Comparison of ENCODE assay signal across 1 cellular context in the genomic region with DNA sequence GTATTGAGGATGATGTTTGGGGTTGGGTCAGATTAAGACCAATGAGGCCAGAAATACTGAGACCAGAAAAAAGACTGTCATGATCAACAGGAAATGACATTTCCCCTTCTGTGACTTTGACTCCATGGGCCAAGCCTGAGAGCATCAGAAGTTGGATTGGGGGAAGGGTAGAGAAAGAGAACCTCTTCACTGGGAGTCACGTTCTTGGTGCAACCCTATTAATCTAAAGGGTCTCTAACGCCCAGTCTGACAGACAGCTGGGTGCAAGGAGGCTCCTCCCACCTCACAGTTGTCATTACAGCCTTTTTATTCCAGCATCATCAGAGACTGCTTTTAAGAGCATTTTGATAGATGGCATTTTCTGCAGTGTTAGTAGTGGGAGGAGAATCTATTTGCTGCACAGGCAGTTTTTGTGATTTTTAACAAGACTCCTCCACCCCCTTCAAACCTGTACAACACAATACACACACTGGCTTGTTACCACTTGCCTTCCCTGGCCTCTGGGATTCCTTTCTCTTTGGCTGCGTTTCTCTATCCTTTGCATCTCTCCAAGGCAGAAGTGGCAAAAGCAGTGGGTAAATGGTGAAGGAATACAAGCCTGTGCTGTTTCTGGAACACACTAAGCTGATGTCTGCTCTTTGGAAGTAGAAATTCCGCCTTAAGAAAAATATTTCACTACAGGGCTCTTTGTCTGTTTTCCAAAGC.
TF ChIP-seq lines count a peak whose summit lies in the region.

No MANE protein-coding gene starts in this region.

TF ChIP-seq in WTC11, 78 proteins besides CTCF, POLR2A, EP300 and RAD21 (continued from another document):
- TF ChIP-seq SOX15 (CRISPR knock-in tag; IDR thresholded peaks at IDR 0.05), result no peak
- TF ChIP-seq, protein P1, sequence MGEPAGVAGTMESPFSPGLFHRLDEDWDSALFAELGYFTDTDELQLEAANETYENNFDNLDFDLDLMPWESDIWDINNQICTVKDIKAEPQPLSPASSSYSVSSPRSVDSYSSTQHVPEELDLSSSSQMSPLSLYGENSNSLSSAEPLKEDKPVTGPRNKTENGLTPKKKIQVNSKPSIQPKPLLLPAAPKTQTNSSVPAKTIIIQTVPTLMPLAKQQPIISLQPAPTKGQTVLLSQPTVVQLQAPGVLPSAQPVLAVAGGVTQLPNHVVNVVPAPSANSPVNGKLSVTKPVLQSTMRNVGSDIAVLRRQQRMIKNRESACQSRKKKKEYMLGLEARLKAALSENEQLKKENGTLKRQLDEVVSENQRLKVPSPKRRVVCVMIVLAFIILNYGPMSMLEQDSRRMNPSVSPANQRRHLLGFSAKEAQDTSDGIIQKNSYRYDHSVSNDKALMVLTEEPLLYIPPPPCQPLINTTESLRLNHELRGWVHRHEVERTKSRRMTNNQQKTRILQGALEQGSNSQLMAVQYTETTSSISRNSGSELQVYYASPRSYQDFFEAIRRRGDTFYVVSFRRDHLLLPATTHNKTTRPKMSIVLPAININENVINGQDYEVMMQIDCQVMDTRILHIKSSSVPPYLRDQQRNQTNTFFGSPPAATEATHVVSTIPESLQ (CRISPR knock-in tag; IDR thresholded peaks at IDR 0.05), result no peak
- no peak for TF ChIP-seq MXD4 (CRISPR knock-in tag; IDR thresholded peaks at IDR 0.05; ENCODE audit: borderline replicate concordance)
- TF ChIP-seq, protein P2, sequence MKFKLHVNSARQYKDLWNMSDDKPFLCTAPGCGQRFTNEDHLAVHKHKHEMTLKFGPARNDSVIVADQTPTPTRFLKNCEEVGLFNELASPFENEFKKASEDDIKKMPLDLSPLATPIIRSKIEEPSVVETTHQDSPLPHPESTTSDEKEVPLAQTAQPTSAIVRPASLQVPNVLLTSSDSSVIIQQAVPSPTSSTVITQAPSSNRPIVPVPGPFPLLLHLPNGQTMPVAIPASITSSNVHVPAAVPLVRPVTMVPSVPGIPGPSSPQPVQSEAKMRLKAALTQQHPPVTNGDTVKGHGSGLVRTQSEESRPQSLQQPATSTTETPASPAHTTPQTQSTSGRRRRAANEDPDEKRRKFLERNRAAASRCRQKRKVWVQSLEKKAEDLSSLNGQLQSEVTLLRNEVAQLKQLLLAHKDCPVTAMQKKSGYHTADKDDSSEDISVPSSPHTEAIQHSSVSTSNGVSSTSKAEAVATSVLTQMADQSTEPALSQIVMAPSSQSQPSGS (CRISPR knock-in tag; IDR thresholded peaks at IDR 0.05; ENCODE audit: borderline replicate concordance, low read depth), result no peak
- TF ChIP-seq, protein P3, sequence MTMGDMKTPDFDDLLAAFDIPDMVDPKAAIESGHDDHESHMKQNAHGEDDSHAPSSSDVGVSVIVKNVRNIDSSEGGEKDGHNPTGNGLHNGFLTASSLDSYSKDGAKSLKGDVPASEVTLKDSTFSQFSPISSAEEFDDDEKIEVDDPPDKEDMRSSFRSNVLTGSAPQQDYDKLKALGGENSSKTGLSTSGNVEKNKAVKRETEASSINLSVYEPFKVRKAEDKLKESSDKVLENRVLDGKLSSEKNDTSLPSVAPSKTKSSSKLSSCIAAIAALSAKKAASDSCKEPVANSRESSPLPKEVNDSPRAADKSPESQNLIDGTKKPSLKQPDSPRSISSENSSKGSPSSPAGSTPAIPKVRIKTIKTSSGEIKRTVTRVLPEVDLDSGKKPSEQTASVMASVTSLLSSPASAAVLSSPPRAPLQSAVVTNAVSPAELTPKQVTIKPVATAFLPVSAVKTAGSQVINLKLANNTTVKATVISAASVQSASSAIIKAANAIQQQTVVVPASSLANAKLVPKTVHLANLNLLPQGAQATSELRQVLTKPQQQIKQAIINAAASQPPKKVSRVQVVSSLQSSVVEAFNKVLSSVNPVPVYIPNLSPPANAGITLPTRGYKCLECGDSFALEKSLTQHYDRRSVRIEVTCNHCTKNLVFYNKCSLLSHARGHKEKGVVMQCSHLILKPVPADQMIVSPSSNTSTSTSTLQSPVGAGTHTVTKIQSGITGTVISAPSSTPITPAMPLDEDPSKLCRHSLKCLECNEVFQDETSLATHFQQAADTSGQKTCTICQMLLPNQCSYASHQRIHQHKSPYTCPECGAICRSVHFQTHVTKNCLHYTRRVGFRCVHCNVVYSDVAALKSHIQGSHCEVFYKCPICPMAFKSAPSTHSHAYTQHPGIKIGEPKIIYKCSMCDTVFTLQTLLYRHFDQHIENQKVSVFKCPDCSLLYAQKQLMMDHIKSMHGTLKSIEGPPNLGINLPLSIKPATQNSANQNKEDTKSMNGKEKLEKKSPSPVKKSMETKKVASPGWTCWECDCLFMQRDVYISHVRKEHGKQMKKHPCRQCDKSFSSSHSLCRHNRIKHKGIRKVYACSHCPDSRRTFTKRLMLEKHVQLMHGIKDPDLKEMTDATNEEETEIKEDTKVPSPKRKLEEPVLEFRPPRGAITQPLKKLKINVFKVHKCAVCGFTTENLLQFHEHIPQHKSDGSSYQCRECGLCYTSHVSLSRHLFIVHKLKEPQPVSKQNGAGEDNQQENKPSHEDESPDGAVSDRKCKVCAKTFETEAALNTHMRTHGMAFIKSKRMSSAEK (CRISPR knock-in tag; IDR thresholded peaks at IDR 0.05; ENCODE audit: borderline replicate concordance), result no peak
- TF ChIP-seq ZNF416 (CRISPR knock-in tag; IDR thresholded peaks at IDR 0.05), result no peak
- no peak for TF ChIP-seq FOXJ3 (CRISPR knock-in tag; IDR thresholded peaks at IDR 0.05; ENCODE audit: borderline replicate concordance)
- TF ChIP-seq NR2C2 (CRISPR knock-in tag; IDR thresholded peaks at IDR 0.05), result no peak
- no peak for TF ChIP-seq ELF4 (CRISPR knock-in tag; IDR thresholded peaks at IDR 0.05; ENCODE audit: low read depth)
- TF ChIP-seq, protein P4, sequence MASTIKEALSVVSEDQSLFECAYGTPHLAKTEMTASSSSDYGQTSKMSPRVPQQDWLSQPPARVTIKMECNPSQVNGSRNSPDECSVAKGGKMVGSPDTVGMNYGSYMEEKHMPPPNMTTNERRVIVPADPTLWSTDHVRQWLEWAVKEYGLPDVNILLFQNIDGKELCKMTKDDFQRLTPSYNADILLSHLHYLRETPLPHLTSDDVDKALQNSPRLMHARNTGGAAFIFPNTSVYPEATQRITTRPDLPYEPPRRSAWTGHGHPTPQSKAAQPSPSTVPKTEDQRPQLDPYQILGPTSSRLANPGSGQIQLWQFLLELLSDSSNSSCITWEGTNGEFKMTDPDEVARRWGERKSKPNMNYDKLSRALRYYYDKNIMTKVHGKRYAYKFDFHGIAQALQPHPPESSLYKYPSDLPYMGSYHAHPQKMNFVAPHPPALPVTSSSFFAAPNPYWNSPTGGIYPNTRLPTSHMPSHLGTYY (CRISPR knock-in tag; IDR thresholded peaks at IDR 0.05), result no peak
